In the genomic region with DNA sequence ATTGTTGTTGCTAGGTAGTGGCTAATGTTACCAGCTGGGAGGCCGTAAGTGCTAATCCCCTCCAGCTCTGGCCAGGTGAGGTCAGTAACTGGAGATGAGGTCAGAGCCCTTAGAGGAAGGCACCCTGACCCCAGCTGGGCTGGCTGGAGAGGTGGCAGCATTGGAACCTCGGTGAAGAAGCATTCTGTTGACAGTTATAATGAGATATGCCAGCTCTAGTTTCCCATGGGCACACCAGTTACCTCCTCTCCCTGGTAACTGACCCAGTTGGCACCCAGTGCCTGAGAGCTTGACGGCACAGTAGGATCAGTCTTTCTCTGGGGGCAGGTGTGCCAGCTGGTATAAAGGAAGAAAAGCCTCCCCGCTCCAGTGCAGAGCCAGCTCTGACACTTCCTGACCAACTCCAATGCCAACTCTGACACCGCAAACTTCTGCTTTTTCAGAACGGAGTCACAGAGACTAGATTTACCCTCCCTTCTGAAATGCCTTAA, we compare ENCODE assay signal across 1 cellular context.
TF ChIP-seq lines count a peak whose summit lies in the region.

No MANE protein-coding gene starts in this region.

TF ChIP-seq in WTC11, 78 proteins besides CTCF, POLR2A, EP300 and RAD21:
- TF ChIP-seq, protein P1, sequence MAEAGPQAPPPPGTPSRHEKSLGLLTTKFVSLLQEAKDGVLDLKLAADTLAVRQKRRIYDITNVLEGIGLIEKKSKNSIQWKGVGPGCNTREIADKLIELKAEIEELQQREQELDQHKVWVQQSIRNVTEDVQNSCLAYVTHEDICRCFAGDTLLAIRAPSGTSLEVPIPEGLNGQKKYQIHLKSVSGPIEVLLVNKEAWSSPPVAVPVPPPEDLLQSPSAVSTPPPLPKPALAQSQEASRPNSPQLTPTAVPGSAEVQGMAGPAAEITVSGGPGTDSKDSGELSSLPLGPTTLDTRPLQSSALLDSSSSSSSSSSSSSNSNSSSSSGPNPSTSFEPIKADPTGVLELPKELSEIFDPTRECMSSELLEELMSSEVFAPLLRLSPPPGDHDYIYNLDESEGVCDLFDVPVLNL (CRISPR knock-in tag; IDR thresholded peaks at IDR 0.05; ENCODE audit: borderline replicate concordance, low read depth): no peak
- TF ChIP-seq, protein P2, sequence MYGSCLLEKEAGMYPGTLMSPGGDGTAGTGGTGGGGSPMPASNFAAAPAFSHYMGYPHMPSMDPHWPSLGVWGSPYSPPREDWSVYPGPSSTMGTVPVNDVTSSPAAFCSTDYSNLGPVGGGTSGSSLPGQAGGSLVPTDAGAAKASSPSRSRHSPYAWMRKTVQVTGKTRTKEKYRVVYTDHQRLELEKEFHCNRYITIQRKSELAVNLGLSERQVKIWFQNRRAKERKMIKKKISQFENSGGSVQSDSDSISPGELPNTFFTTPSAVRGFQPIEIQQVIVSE (CRISPR knock-in tag; IDR thresholded peaks at IDR 0.05; ENCODE audit: borderline replicate concordance): no peak
- TF ChIP-seq, protein P3, sequence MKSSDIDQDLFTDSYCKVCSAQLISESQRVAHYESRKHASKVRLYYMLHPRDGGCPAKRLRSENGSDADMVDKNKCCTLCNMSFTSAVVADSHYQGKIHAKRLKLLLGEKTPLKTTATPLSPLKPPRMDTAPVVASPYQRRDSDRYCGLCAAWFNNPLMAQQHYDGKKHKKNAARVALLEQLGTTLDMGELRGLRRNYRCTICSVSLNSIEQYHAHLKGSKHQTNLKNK (CRISPR knock-in tag; IDR thresholded peaks at IDR 0.05): no peak
- no peak for TF ChIP-seq NFATC4 (CRISPR knock-in tag; IDR thresholded peaks at IDR 0.05)
- TF ChIP-seq TP53 (CRISPR knock-in tag; IDR thresholded peaks at IDR 0.05): no peak
- no peak for TF ChIP-seq NFE2L1 (CRISPR knock-in tag; IDR thresholded peaks at IDR 0.05)
- TF ChIP-seq GTF2I (CRISPR knock-in tag; conservative IDR thresholded peaks at IDR 0.05): no peak
- no peak for TF ChIP-seq FOXJ3 (CRISPR knock-in tag; IDR thresholded peaks at IDR 0.05; ENCODE audit: borderline replicate concordance)
- TF ChIP-seq SP1 (CRISPR knock-in tag; conservative IDR thresholded peaks at IDR 0.05): no peak
